ENCODE assay signal across 19 cellular contexts in genomic region chr13:112941349-112941748, GRCh38.
"Had no signal": no experiment of that assay in that cellular context is flagged by ENCODE, and none has a peak within 500 bp of the region (broad histone marks: within the 10 kb centered on the region; RNA-seq: fewer than 3 reads in every experiment).

No MANE protein-coding gene starts in this region.

- H3K36me3 ChIP-seq: brain microvascular endothelial cell, cardiac muscle cell had no signal

- H3K27me3 ChIP-seq: brain microvascular endothelial cell had no signal

- H3K4me3 ChIP-seq: cardiac muscle cell, K562, SK-N-MC had no signal

- H3K27ac ChIP-seq: brain microvascular endothelial cell, cardiac muscle cell, SK-N-MC, VCaP had no signal

- H3K36me3 Mint-ChIP-seq: activated naive CD4-positive, alpha-beta T cell treated with anti-CD3 and anti-CD28 coated beads, Interleukin-2, amount 10 ng/mL, durations not matched to agents 7 days and 5 days; activated naive CD8-positive, alpha-beta T cell treated with anti-CD3 and anti-CD28 coated beads for 36 hours; T-cell had no signal

- H3K9me3 Mint-ChIP-seq: activated CD8-positive, alpha-beta T cell treated with anti-CD3 and anti-CD28 coated beads for 36 hours; activated naive CD4-positive, alpha-beta T cell treated with anti-CD3 and anti-CD28 coated beads, Interleukin-2, amount 10 ng/mL, durations not matched to agents 7 days and 5 days; activated naive CD8-positive, alpha-beta T cell treated with anti-CD3 and anti-CD28 coated beads for 36 hours; activated T-helper 2 cell treated with anti-CD3 and anti-CD28 coated beads, Interferon-gamma antibody, Interleukin-2, Interleukin-4, amounts not matched to agents 10 μg/mL and 5 μg/mL and 100 μg/mL, durations not matched to agents 14 hours and 24 hours and 36 hours had no signal

- H3K4me3 Mint-ChIP-seq: activated CD4-positive, alpha-beta T cell treated with anti-CD3 and anti-CD28 coated beads for 36 hours; activated CD8-positive, alpha-beta T cell treated with anti-CD3 and anti-CD28 coated beads for 36 hours; activated naive CD4-positive, alpha-beta T cell treated with anti-CD3 and anti-CD28 coated beads, Interleukin-2, amount 10 ng/mL, durations not matched to agents 7 days and 5 days; activated naive CD8-positive, alpha-beta T cell treated with anti-CD3 and anti-CD28 coated beads for 36 hours; activated T-cell treated with anti-CD3 and anti-CD28 coated beads, Interleukin-2, amount 50 U/mL, for 72 hours; T-cell had no signal

- DNase-seq: activated CD4-positive, alpha-beta T cell treated with anti-CD3 and anti-CD28 coated beads for 36 hours; activated CD8-positive, alpha-beta memory T cell treated with anti-CD3 and anti-CD28 coated beads, Interleukin-2, amount 50 U/mL, for 4 hours; activated CD8-positive, alpha-beta T cell treated with anti-CD3 and anti-CD28 coated beads for 36 hours; activated gamma-delta T cell treated with Interleukin-2 at 50 U/mL for 16 hours; activated naive CD4-positive, alpha-beta T cell treated with anti-CD3 and anti-CD28 coated beads, Interleukin-2, amount 10 ng/mL, durations not matched to agents 7 days and 5 days; activated naive CD8-positive, alpha-beta T cell treated with anti-CD3 and anti-CD28 coated beads for 36 hours; activated T-cell treated with anti-CD3 and anti-CD28 coated beads, Interleukin-2, amount 50 U/mL, for 72 hours; brain microvascular endothelial cell; cerebellar nuclear complex; MM.1S; NCI-H1105 treated with DMSO at 0.1 percent for 48 hours; NCI-H2029 treated with DMSO at 0.1 percent for 48 hours; T-cell; T-helper 2 cell had no signal

- H3K27ac Mint-ChIP-seq: activated CD4-positive, alpha-beta T cell treated with anti-CD3 and anti-CD28 coated beads for 36 hours; activated CD8-positive, alpha-beta T cell treated with anti-CD3 and anti-CD28 coated beads for 36 hours; activated naive CD4-positive, alpha-beta T cell treated with anti-CD3 and anti-CD28 coated beads, Interleukin-2, amount 10 ng/mL, durations not matched to agents 7 days and 5 days; activated naive CD8-positive, alpha-beta T cell treated with anti-CD3 and anti-CD28 coated beads for 36 hours; activated T-cell treated with anti-CD3 and anti-CD28 coated beads, Interleukin-2, amount 50 U/mL, for 72 hours; activated T-helper 2 cell treated with anti-CD3 and anti-CD28 coated beads, Interferon-gamma antibody, Interleukin-2, Interleukin-4, amounts not matched to agents 10 μg/mL and 5 μg/mL and 100 μg/mL, durations not matched to agents 14 hours and 24 hours and 36 hours; T-cell had no signal
